ENCODE assay signal across 7 cellular contexts in the genomic region with DNA sequence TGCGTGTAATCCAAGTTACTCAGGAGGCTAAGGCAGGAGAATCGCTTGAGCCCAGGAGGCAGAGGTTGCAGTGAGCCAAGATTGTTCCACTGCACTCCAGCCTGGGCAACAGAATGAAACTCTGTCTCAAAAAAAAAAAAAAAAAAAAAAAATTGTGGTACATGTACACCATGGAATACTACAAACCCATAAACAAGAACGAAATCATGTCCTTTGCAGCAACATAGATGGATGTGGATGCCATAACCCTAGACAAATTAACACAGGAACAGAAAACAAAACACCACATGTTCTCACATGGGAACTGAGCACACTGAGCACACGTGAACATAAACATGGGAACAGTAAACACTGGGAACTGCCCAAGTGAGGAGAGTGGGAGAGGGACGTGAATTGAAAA.
A peak's percentile ranks its signal among the peaks of the same experiment; 100 is the strongest.
DNase-seq lines count a peak whose midpoint lies in the region; ATAC-seq and TF ChIP-seq lines count a peak whose summit lies in the region.
"Not testable (repeated sequence)": the region's sequence is repeated elsewhere in the genome, so short reads cannot be mapped to it uniquely, and the experiment has no call there.

No MANE protein-coding gene starts in this region.

- H3K9me3 Mint-ChIP-seq in chondrocyte (ENCODE audit: low read depth), result not testable (repeated sequence)

- POLR2A ChIA-PET in HCT116 (lab: Charles Lee), result not testable (repeated sequence)

- not testable (repeated sequence) for TF ChIP-seq POLR2A in HCT116 (IDR thresholded peaks at IDR 0.05; ENCODE audit: borderline replicate concordance, extremely low read depth, insufficient read depth, insufficient read length); stomach (IDR thresholded peaks at IDR 0.05)

- CTCF ChIA-PET in HCT116 (lab: Charles Lee), result not testable (repeated sequence)

- not testable (repeated sequence) for ATAC-seq in HCT116
- peak; percentile 11 for ATAC-seq in left colon

- H3K4me1 Mint-ChIP-seq in chondrocyte (ENCODE audit: low read depth), result peaks cover 54% of the 10 kb centered on the region

- not testable (repeated sequence) for H3K4me3 ChIP-seq in HCT116 (replicated peaks in 1 of 2; ENCODE audit: low read depth in 1 of 2, low read length in 2 of 2); mucosa of rectum (ENCODE audit: low read length in 2 of 2); stomach

- intact Hi-C loops in HCT116 (cut with micrococcal nuclease); left colon (cut with DNase I, micrococcal nuclease); stomach (cut with DNase I; ENCODE audit: low total_unique reads): not testable (repeated sequence)

- not testable (repeated sequence) for DNase-seq in HCT116 (ENCODE audit: low read depth, low spot score); chondrocyte (ENCODE audit: low spot score); left colon; stomach
- DNase-seq in NCI-H69 (lab: John Stamatoyannopoulos, UW), result peak; percentile 34

- not testable (repeated sequence) for H4K20me1 ChIP-seq in HCT116 (ENCODE audit: insufficient read depth)

- not testable (repeated sequence) for H3K4me2 ChIP-seq in HCT116 (ENCODE audit: low read length)

- not testable (repeated sequence) for H3K27me3 Mint-ChIP-seq in chondrocyte (ENCODE audit: low read depth)

- H3K4me3 Mint-ChIP-seq in chondrocyte (ENCODE audit: unreplicated experiment), result not testable (repeated sequence)

- TF ChIP-seq EP300 in stomach (IDR thresholded peaks at IDR 0.05), result not testable (repeated sequence)

- H3K79me2 ChIP-seq in HCT116 (ENCODE audit: insufficient read depth, low read length), result not testable (repeated sequence)

- peak overlapping the region; percentile 60; the same call in 1 of the 2 replicates for H3K27ac ChIP-seq in C4-2B
- peak overlapping the region; percentile 63; the same call in 1 of the 2 replicates for H3K27ac ChIP-seq in HCT116 (ENCODE audit: low read depth, low read length)
- H3K27ac ChIP-seq in mucosa of rectum (ENCODE audit: low read depth in 2 of 2, low read length in 2 of 2), result peak overlapping the region; percentile 19 to 50
- peak overlapping the region; percentile 50 to 89 (median 85) for H3K27ac ChIP-seq in stomach

- H2AFZ ChIP-seq in HCT116 (ENCODE audit: low read depth, low read length, poor library complexity, severe bottlenecking), result not testable (repeated sequence)

- peak overlapping the region; percentile 74 for H3K27ac Mint-ChIP-seq in chondrocyte (ENCODE audit: unreplicated experiment)

- H3K9me2 ChIP-seq in HCT116 (ENCODE audit: insufficient read depth), result not testable (repeated sequence)

- H3K4me1 ChIP-seq in HCT116 (ENCODE audit: control insufficient read depth in 1 of 2, insufficient read depth in 2 of 2, low read length in 2 of 2) (peaks cover 51 to 54% of the 10 kb centered on the region in 2 experiments), mucosa of rectum (ENCODE audit: control insufficient read depth in 2 of 2, insufficient read depth in 2 of 2, low read length in 2 of 2) (peaks cover 27 to 44% of the 10 kb centered on the region in 2 donors), stomach (peaks cover 16 to 62% (median 44%) of the 10 kb centered on the region in 4 donors)

- not testable (repeated sequence) for BruUV-seq in HCT116 (replicated peaks; lab: Mats Ljungman, UMichigan)

- not testable (repeated sequence) for H3K36me3 ChIP-seq in HCT116 (ENCODE audit: control insufficient read depth in 1 of 2, insufficient read depth in 2 of 2, low read length in 2 of 2); mucosa of rectum (ENCODE audit: control insufficient read depth in 2 of 2, insufficient read depth in 2 of 2, low read length in 2 of 2); stomach

- not testable (repeated sequence) for H3K9ac ChIP-seq in HCT116 (ENCODE audit: low read length); mucosa of rectum (ENCODE audit: low read depth in 1 of 2, low read length in 2 of 2)

- not testable (repeated sequence) for H3K27me3 ChIP-seq in HCT116 (ENCODE audit: insufficient read depth, low read length); mucosa of rectum (ENCODE audit: control insufficient read depth in 2 of 2, insufficient read depth in 2 of 2, low read length in 2 of 2); stomach

- RAD21 ChIA-PET in HCT116 (lab: Charles Lee; ENCODE audit: low non-redundant PET in 1 of 2, low total read pairs in 2 of 2, uncharacterized antibody in 2 of 2, unreplicated experiment in 2 of 2), result not testable (repeated sequence)

- peaks cover 28% of the 10 kb centered on the region for H3K36me3 Mint-ChIP-seq in chondrocyte (ENCODE audit: low read depth)

- TF ChIP-seq CTCF in C4-2B (conservative IDR thresholded peaks at IDR 0.05); HCT116 (IDR thresholded peaks at IDR 0.05 in 2 of 3, conservative IDR thresholded peaks at IDR 0.05 in 1 of 3; ENCODE audit: borderline replicate concordance in 1 of 3, insufficient read depth in 1 of 3, low read depth in 2 of 3, low read length in 2 of 3); chondrocyte (IDR thresholded peaks at IDR 0.05); stomach (IDR thresholded peaks at IDR 0.05): not testable (repeated sequence)

- not testable (repeated sequence) for H3K9me3 ChIP-seq in HCT116 (ENCODE audit: control insufficient read depth in 1 of 2, insufficient read depth in 1 of 2, low read depth in 1 of 2, low read length in 2 of 2); mucosa of rectum (ENCODE audit: control insufficient read depth in 2 of 2, low read length in 2 of 2); stomach

- 48 to 56% (median 51%) methylated on average over 5 of the region's 5 CpGs for WGBS in stomach, 5 donors

- TF ChIP-seq RAD21 in HCT116 (IDR thresholded peaks at IDR 0.05; ENCODE audit: low read depth), result not testable (repeated sequence)

Comparison
In these comparisons a context has a peak if more than half of its experiments do, and no peak if none do; other contexts are left out.
1. H3K27ac ChIP-seq: peak in every context shown above with its lines; median percentile 85 in stomach; 63 in HCT116; 60 in C4-2B; 34 in mucosa of rectum.